In genomic region chr15:28927043-28927442, GRCh38 we compare ENCODE assay signal across 1 cellular context.
TF ChIP-seq lines count a peak whose summit lies in the region.

No MANE protein-coding gene starts in this region.

TF ChIP-seq in K562, 482 proteins besides CTCF, POLR2A, EP300 and RAD21 (continued from another document):
- peak; percentile 53; the same call in 1 of the 2 replicates for TF ChIP-seq ZEB2 (IDR thresholded peaks at IDR 0.05)
- no peak for TF ChIP-seq NR4A1 (CRISPR knock-in tag; IDR thresholded peaks at IDR 0.05)
- no peak for TF ChIP-seq NR4A1 (tag; IDR thresholded peaks at IDR 0.05)
- TF ChIP-seq MTA1 (IDR thresholded peaks at IDR 0.05; ENCODE audit: borderline replicate concordance), result peak; percentile 17; the same call in 1 of the 2 replicates
- no peak for TF ChIP-seq SOX6 (IDR thresholded peaks at IDR 0.05)
- TF ChIP-seq EHMT2 (IDR thresholded peaks at IDR 0.05), result peak; percentile 51; the same call in 1 of the 2 replicates
- TF ChIP-seq, protein P1, sequence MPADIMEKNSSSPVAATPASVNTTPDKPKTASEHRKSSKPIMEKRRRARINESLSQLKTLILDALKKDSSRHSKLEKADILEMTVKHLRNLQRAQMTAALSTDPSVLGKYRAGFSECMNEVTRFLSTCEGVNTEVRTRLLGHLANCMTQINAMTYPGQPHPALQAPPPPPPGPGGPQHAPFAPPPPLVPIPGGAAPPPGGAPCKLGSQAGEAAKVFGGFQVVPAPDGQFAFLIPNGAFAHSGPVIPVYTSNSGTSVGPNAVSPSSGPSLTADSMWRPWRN (IDR thresholded peaks at IDR 0.05; ENCODE audit: low read depth), result no peak
- peak in 1 of 2 experiments; percentile 42; a peak in 1 of 4 replicates for TF ChIP-seq KDM1A (IDR thresholded peaks at IDR 0.05)
- TF ChIP-seq BRCA1 (IDR thresholded peaks at IDR 0.05), result no peak
- TF ChIP-seq BRCA1 (CRISPR knock-in tag; IDR thresholded peaks at IDR 0.05), result no peak
- 0 out of 4 replicates have a peak, but pooled peaks of 1 of the 2 experiments have one; percentile 37 for TF ChIP-seq HDAC1 (IDR thresholded peaks at IDR 0.05)
- peak; percentile 62 for TF ChIP-seq C11orf30 (IDR thresholded peaks at IDR 0.05; ENCODE audit: low read depth)
- peak; percentile 51; the same call in 1 of the 2 replicates for TF ChIP-seq ZNF316 (IDR thresholded peaks at IDR 0.05)
- TF ChIP-seq ZNF408 (CRISPR knock-in tag; IDR thresholded peaks at IDR 0.05; ENCODE audit: low read depth), result no peak
- TF ChIP-seq GATAD2A (IDR thresholded peaks at IDR 0.05), result peak; percentile 71; the same call in 1 of the 2 replicates
- no peak for TF ChIP-seq HBP1 (CRISPR knock-in tag; IDR thresholded peaks at IDR 0.05)
- 0 out of 2 replicates have a peak, but pooled peaks have one; percentile 46 for TF ChIP-seq SMARCC2 (IDR thresholded peaks at IDR 0.05; ENCODE audit: low read depth)
- TF ChIP-seq DPF2 (IDR thresholded peaks at IDR 0.05), result peak; percentile 87
- no peak for TF ChIP-seq SMAD2 (IDR thresholded peaks at IDR 0.05; ENCODE audit: low read depth, low read length)
- TF ChIP-seq KDM2B (CRISPR knock-in tag; IDR thresholded peaks at IDR 0.05), result no peak
- TF ChIP-seq NFE2L1 (tag; IDR thresholded peaks at IDR 0.05; ENCODE audit: borderline replicate concordance, low read depth), result no peak
- no peak for TF ChIP-seq ZNF696 (CRISPR knock-in tag; conservative IDR thresholded peaks at IDR 0.05)
- TF ChIP-seq CTBP1 (IDR thresholded peaks at IDR 0.05; ENCODE audit: borderline replicate concordance), result peak; percentile 55; the same call in 1 of the 2 replicates
- TF ChIP-seq CBFA2T3 (IDR thresholded peaks at IDR 0.05), result peak; percentile 31; the same call in 1 of the 2 replicates
- no peak for TF ChIP-seq XRCC5 (IDR thresholded peaks at IDR 0.05; ENCODE audit: low read depth, low read length)
- no peak for TF ChIP-seq ZNF324 (CRISPR knock-in tag; IDR thresholded peaks at IDR 0.05)
- peak; percentile 67 for TF ChIP-seq ARID1B (IDR thresholded peaks at IDR 0.05)
- peak; percentile 73; the same call in 1 of the 2 replicates for TF ChIP-seq SMARCE1 (IDR thresholded peaks at IDR 0.05)
- peak; percentile 63 for TF ChIP-seq NFE2 (IDR thresholded peaks at IDR 0.05; ENCODE audit: low read depth)
- TF ChIP-seq SMARCA4 (IDR thresholded peaks at IDR 0.05), result peak; percentile 71
- 0 out of 4 replicates have a peak, but pooled peaks of 1 of the 2 experiments have one; percentile 15 for TF ChIP-seq RCOR1 (IDR thresholded peaks at IDR 0.05; ENCODE audit: borderline replicate concordance in 1 of 2, low read depth in 2 of 2, low read length in 2 of 2)
TF ChIP-seq in K562: peak in this region for 19.
